8 cellular contexts compared by ENCODE assay signal in genomic region chr6:90284236-90284744, GRCh38. TPM values are rescaled to one million over a fixed set of nuclear protein-coding genes. Genes with fewer than 3 reads are reported as not detected.
DNase-seq lines count a peak whose midpoint lies in the region; ATAC-seq and TF ChIP-seq lines count a peak whose summit lies in the region.

No MANE protein-coding gene starts in this region.

- no peak overlapping the region for H3K27ac ChIP-seq in iPS-18a (ENCODE audit: low read length)

- H3K9me3 Mint-ChIP-seq in activated naive CD8-positive, alpha-beta T cell treated with anti-CD3 and anti-CD28 coated beads, Interleukin-2, amount 10 ng/mL, durations not matched to agents 7 days and 5 days: no peaks in the 10 kb centered on the region

- peaks cover 80% of the 10 kb centered on the region for H3K4me1 Mint-ChIP-seq in activated naive CD8-positive, alpha-beta T cell treated with anti-CD3 and anti-CD28 coated beads, Interleukin-2, amount 10 ng/mL, durations not matched to agents 7 days and 5 days

- no peak overlapping the region for H3K4me3 ChIP-seq in iPS-18a (ENCODE audit: low read length)

- TF ChIP-seq CTCF in GM10266 (IDR thresholded peaks at IDR 0.05; ENCODE audit: control insufficient read depth, insufficient read depth, low read depth, missing control alignments): no peak

- peaks cover 40% of the 10 kb centered on the region for H3K4me1 ChIP-seq in iPS-18a (ENCODE audit: control insufficient read depth, low read depth, low read length)

- DNase-seq in NOMO-1 treated with dmso at 0.1 percent for 144 hours (lab: John Stamatoyannopoulos, UW; ENCODE audit: unreplicated experiment) (peak; percentile 10), GM10266 (ENCODE audit: extremely low spot score) (no peak), cerebellum (ENCODE audit: low spot score) (no peak)
- DNase-seq in activated naive CD8-positive, alpha-beta T cell treated with anti-CD3 and anti-CD28 coated beads, Interleukin-2, amount 10 ng/mL, durations not matched to agents 7 days and 5 days: no peak
- peak; percentile 72 for DNase-seq in stimulated activated CD4-positive, alpha-beta T cell treated with anti-CD3 and anti-CD28 coated beads, Interleukin-1b, Interleukin-23, amount 100 ng/mL, for 48 hours

- H3K9me3 ChIP-seq in iPS-18a (ENCODE audit: control insufficient read depth, low read depth, low read length): no peaks in the 10 kb centered on the region

- peaks cover 27% of the 10 kb centered on the region for H3K36me3 Mint-ChIP-seq in activated naive CD8-positive, alpha-beta T cell treated with anti-CD3 and anti-CD28 coated beads, Interleukin-2, amount 10 ng/mL, durations not matched to agents 7 days and 5 days

- H3K27me3 ChIP-seq in iPS-18a (ENCODE audit: control insufficient read depth, insufficient read depth, low read length): no peaks in the 10 kb centered on the region

- H3K27ac Mint-ChIP-seq in activated naive CD8-positive, alpha-beta T cell treated with anti-CD3 and anti-CD28 coated beads, Interleukin-2, amount 10 ng/mL, durations not matched to agents 7 days and 5 days: peak overlapping the region; percentile 95

- POLR2A ChIA-PET in activated naive CD8-positive, alpha-beta T cell treated with anti-CD3 and anti-CD28 coated beads, Interleukin-2, amount 10 ng/mL, durations not matched to agents 7 days and 5 days (lab: Charles Lee): interaction anchor here (0.8 to 4.4 kb wide), 20 partner anchors 8 to 202 kb away, joined by 3 to 46 read pairs (median 5); no protein-coding TSS in a partner anchor

- peak; percentile 27 for ATAC-seq in GM18868 (IDR thresholded peaks at IDR 0.05; ENCODE audit: unreplicated experiment)
- peak; percentile 19 for ATAC-seq in HG02870 (IDR thresholded peaks at IDR 0.05; ENCODE audit: unreplicated experiment)
- ATAC-seq in activated naive CD8-positive, alpha-beta T cell treated with anti-CD3 and anti-CD28 coated beads, Interleukin-2, amount 10 ng/mL, durations not matched to agents 7 days and 5 days (ENCODE audit: low read depth): peak; percentile 57

- peak overlapping the region; percentile 86 for H3K4me3 Mint-ChIP-seq in activated naive CD8-positive, alpha-beta T cell treated with anti-CD3 and anti-CD28 coated beads, Interleukin-2, amount 10 ng/mL, durations not matched to agents 7 days and 5 days

- H3K9ac ChIP-seq in iPS-18a (ENCODE audit: low read length): peak overlapping the region; percentile 10

- H3K27me3 Mint-ChIP-seq in activated naive CD8-positive, alpha-beta T cell treated with anti-CD3 and anti-CD28 coated beads, Interleukin-2, amount 10 ng/mL, durations not matched to agents 7 days and 5 days: no peaks in the 10 kb centered on the region

- no peaks in the 10 kb centered on the region for H3K36me3 ChIP-seq in iPS-18a (ENCODE audit: control insufficient read depth, low read depth, low read length)

RNA-seq across cellular contexts. Expression of gene BACH2, which starts 12.4 kb away (rescaled TPM):
- 10 to 100 TPM; 61.7 to 65.8 TPM for total RNA-seq in activated naive CD8-positive, alpha-beta T cell treated with anti-CD3 and anti-CD28 coated beads, Interleukin-2, amount 10 ng/mL, durations not matched to agents 7 days and 5 days
- 23.6 TPM for total RNA-seq in cerebellum

Comparison
In these comparisons a context has a peak if more than half of its experiments do, and no peak if none do; other contexts are left out.
1. DNase-seq: peak in NOMO-1 treated with dmso at 0.1 percent for 144 hours (single experiment) and stimulated activated CD4-positive, alpha-beta T cell treated with anti-CD3 and anti-CD28 coated beads, Interleukin-1b, Interleukin-23, amount 100 ng/mL, for 48 hours (single experiment); none in activated naive CD8-positive, alpha-beta T cell treated with anti-CD3 and anti-CD28 coated beads, Interleukin-2, amount 10 ng/mL, durations not matched to agents 7 days and 5 days (single experiment), GM10266 (single experiment) and cerebellum (single experiment).
2. Peak in every context shown above with its lines, with median percentiles within 50 percentile points of each other: ATAC-seq.